Comparison of ENCODE assay signal across 22 cellular contexts in the genomic region with DNA sequence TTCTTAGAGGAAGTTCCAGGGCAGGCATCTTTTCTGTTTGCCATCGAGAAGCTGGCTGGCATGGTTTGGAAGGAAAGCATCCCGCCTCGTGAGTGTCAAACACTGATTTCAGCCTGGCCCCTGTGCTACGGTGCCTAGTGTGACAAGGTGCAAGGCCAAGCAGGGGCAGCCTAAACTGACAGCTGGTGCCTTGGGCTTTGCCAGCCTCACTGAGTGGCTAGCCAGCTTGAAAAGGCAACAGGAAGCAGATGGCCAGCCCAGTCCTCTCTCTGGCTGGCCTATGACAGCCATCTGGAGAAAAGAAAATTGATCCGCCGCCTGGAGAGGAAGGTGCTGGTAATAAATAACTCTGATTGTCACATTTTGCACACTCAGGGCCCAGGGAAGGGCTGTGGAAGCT. TPM values are rescaled to one million over a fixed set of nuclear protein-coding genes. Genes with fewer than 3 reads are reported as not detected.
A peak's percentile ranks its signal among the peaks of the same experiment; 100 is the strongest.
DNase-seq lines count a peak whose midpoint lies in the region; ATAC-seq lines count a peak whose summit lies in the region.
"Had no signal": no experiment of that assay in that cellular context is flagged by ENCODE, and none has a peak within 500 bp of the region (broad histone marks: within the 10 kb centered on the region; RNA-seq: fewer than 3 reads in every experiment).

No MANE protein-coding gene starts in this region.

- ATAC-seq in GM18498 (IDR thresholded peaks at IDR 0.05; ENCODE audit: unreplicated experiment) (no peak), HG03095 (IDR thresholded peaks at IDR 0.05; ENCODE audit: unreplicated experiment) (no peak)
- ATAC-seq: activated naive CD4-positive, alpha-beta T cell treated with anti-CD3 and anti-CD28 coated beads, Interleukin-2, amount 50 U/mL, for 72 hours; body of pancreas; natural killer cell; stimulated activated effector memory CD8-positive, alpha-beta T cell treated with anti-CD3 and anti-CD28 coated beads, Interleukin-12 subunit alpha, Interleukin-12 subunit beta, amount 100 ng/mL, for 72 hours had no signal

- DNase-seq in D341Med (ENCODE audit: low spot score), result peak; percentile 50
- peak; percentile 49 for DNase-seq in NCI-H1092 (lab: John Stamatoyannopoulos, UW)
- peak; percentile 98 for DNase-seq in NCI-H82 treated with DMSO at 0.1 percent for 48 hours (lab: John Stamatoyannopoulos, UW; ENCODE audit: unreplicated experiment)
- peak; percentile 12 to 45 for DNase-seq in lung microvascular endothelial cell (ENCODE audit: low read depth in 2 of 2)
- no peak for DNase-seq in HuH-7 (ENCODE audit: low spot score)
- no peak for DNase-seq in NK-92 (lab: John Stamatoyannopoulos, UW; ENCODE audit: unreplicated experiment)
- DNase-seq: activated CD4-positive, alpha-beta memory T cell treated with anti-CD3 and anti-CD28 coated beads, Interleukin-2, amount 10 ng/mL, durations not matched to agents 7 days and 5 days; activated T-cell treated with anti-CD3 and anti-CD28 coated beads, Interleukin-2, amount 50 U/mL, for 24 hours; mammary epithelial cell; natural killer cell; NK-92 treated with Interleukin-12 subunit alpha and Interleukin-12 subunit beta, amount 100 ng/mL, for 24 hours; RPMI8226 had no signal

RNA-seq across cellular contexts. Expression of a gene that starts 52.2 kb away (rescaled TPM):
- total RNA-seq in lung microvascular endothelial cell, result not detected in 2 replicates
- total RNA-seq: activated CD4-positive, alpha-beta memory T cell treated with anti-CD3 and anti-CD28 coated beads, Interleukin-2, amount 10 ng/mL, durations not matched to agents 7 days and 5 days; activated naive CD4-positive, alpha-beta T cell treated with anti-CD3 and anti-CD28 coated beads, Interleukin-2, amount 50 U/mL, for 72 hours; body of pancreas; dorsolateral prefrontal cortex; esophagus muscularis mucosa; glomerular endothelial cell; mammary epithelial cell; natural killer cell; progenitor cell of endocrine pancreas; T-helper 1 cell treated with Interleukin-12 subunit alpha and Interleukin-12 subunit beta and Interleukin-4 antibody, amounts not matched to agents 30 ng/mL and 1 ng/mL, for 36 hours had no signal

Comparison
In these comparisons a context has a peak if more than half of its experiments do, and no peak if none do; other contexts are left out.
1. DNase-seq: peak in D341Med (single experiment), NCI-H1092 (single experiment), NCI-H82 treated with DMSO at 0.1 percent for 48 hours (single experiment) and lung microvascular endothelial cell (2 of 2); none in HuH-7 (single experiment) and NK-92 (single experiment).